In the genomic region with DNA sequence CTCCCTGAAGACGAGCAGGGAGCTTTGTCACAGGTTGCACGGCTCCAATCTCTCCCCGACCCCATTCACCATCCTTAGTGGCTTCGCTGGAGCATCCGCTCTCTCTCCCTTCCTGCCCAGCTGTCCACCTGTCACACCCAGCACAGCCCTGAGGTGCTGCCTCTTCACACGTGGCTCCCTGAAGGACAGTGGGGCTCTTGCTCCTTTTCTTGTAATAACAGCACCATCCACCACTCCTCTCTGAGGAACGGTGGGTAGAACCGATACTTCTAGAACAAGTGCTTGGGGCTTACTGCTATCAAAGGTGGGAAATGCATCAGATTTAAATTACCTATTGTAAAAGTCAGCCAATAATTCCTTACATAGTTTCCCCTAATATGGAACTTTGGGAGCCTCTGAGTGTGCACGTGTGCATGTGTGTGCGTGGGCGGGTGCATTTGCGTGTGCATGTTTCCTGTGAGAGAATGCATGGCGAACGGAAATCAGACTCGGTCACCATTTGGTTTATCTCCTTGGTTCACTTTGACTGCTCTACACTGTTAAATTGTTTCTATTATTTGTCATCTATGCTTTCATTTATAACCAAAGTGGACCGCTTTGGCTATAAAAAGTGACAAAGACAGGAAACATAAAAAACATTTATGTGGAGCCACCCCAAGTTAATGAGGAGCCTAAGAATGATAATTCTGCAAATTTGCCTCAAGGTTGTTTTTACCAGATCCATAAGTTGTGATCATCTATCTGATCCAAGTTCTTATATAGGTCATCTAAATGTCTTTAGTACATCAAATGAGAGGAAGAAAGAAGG, we compare ENCODE assay signal across 1 cellular context.
TF ChIP-seq lines count a peak whose summit lies in the region.

No MANE protein-coding gene starts in this region.

TF ChIP-seq in H1, 55 proteins besides CTCF, POLR2A, EP300 and RAD21:
- no peak for TF ChIP-seq JUND (IDR thresholded peaks at IDR 0.05; ENCODE audit: low read length)
- no peak for TF ChIP-seq JUN (IDR thresholded peaks at IDR 0.05; ENCODE audit: low read depth, low read length)
- no peak for TF ChIP-seq GABPA (IDR thresholded peaks at IDR 0.05; ENCODE audit: borderline replicate concordance, insufficient read depth, low read length)
- TF ChIP-seq RFX5 (IDR thresholded peaks at IDR 0.05; ENCODE audit: borderline replicate concordance, low read depth, low read length) = no peak
